17 cellular contexts compared by ENCODE assay signal in the genomic region with DNA sequence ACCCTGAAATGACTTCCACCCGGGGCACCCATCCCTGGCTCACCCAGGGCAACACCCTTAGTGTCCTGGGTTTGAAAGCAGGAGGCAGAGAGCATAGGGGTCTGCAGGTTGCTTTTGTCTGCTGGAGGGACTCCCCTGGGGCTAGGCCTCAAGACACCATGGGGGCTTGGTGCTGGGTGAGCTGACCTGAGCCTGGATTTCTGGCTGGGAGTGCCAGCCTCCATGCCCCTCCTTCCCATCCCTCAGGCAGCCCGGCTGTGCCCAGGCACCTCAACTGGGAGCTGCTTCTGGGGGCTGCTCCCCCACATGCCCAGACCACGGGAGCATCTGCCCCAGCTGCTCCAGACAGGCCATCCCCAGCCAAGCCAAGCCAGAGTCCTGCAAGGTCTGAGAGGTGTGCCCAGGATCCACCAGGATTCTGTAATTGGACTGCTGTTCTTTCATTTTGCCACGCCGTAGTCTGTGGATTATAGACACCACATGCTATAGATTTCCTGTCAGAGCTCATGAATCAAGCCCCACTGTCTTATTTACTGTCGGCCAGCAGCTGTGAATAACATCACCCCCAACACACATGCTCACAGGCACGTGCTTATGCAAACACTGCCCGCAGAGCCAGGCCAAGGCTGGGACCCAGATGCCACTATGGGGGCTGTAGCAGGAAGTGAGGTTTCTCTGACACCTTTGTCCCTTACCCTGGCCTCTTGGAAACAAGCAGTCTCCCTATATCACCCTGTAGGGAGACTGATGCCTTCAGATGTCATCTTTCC. TPM values are rescaled to one million over a fixed set of nuclear protein-coding genes. Genes with fewer than 3 reads are reported as not detected.
DNase-seq lines count a peak whose midpoint lies in the region; ATAC-seq, FAIRE-seq and TF ChIP-seq lines count a peak whose summit lies in the region.
"Had no signal": no experiment of that assay in that cellular context is flagged by ENCODE, and none has a peak within 500 bp of the region (broad histone marks: within the 10 kb centered on the region; RNA-seq: fewer than 3 reads in every experiment).

No MANE protein-coding gene starts in this region.

- no peak for TF ChIP-seq POLR2A in spleen (IDR thresholded peaks at IDR 0.05)

- H3K36me3 ChIP-seq in bronchial epithelial cell (ENCODE audit: control insufficient read depth, insufficient read depth, low read length) (no peaks in the 10 kb centered on the region), spleen (no peaks in the 10 kb centered on the region), tibial artery (no peaks in the 10 kb centered on the region)
- H3K36me3 ChIP-seq: adrenal gland, cardiac muscle cell, right atrium auricular region had no signal

- no peak overlapping the region for H3K4me3 ChIP-seq in bronchial epithelial cell (ENCODE audit: low read depth, low read length)
- H3K4me3 ChIP-seq in spleen = no peak overlapping the region
- H3K4me3 ChIP-seq in tibial artery = no peak overlapping the region
- H3K4me3 ChIP-seq: adrenal gland, cardiac muscle cell, right atrium auricular region had no signal

- TF ChIP-seq CTCF in bronchial epithelial cell (IDR thresholded peaks at IDR 0.05; ENCODE audit: insufficient read depth, low read length, severe bottlenecking) = no peak
- TF ChIP-seq CTCF in spleen (IDR thresholded peaks at IDR 0.05 in 8 of 11, conservative IDR thresholded peaks at IDR 0.05 in 3 of 11) = no peak
- TF ChIP-seq CTCF in tibial artery (IDR thresholded peaks at IDR 0.05) = no peak

- H3K9me3 Mint-ChIP-seq in activated naive CD8-positive, alpha-beta T cell treated with anti-CD3 and anti-CD28 coated beads, Interleukin-2, amount 50 U/mL, for 24 hours = no peaks in the 10 kb centered on the region
- H3K9me3 Mint-ChIP-seq: activated T-helper 2 cell treated with anti-CD3 and anti-CD28 coated beads, Interferon-gamma antibody, Interleukin-2, Interleukin-4, amounts not matched to agents 10 μg/mL and 5 μg/mL and 100 μg/mL, durations not matched to agents 14 hours and 24 hours and 36 hours had no signal

- peak; percentile 13 for FAIRE-seq in bronchial epithelial cell (lab: Jason Lieb, UNC)
- FAIRE-seq: keratinocyte, urothelium cell line had no signal

- intact Hi-C loops in spleen (cut with DNase I; ENCODE audit: low total_unique reads) (no loop called here), tibial artery (cut with DNase I; ENCODE audit: low total_unique reads) (no loop called here)

- DNase-seq in NCI-H345 (lab: John Stamatoyannopoulos, UW) = peak; percentile 60
- DNase-seq in NCI-H345 treated with DMSO at 0.1 percent for 48 hours (lab: John Stamatoyannopoulos, UW; ENCODE audit: unreplicated experiment) = no peak
- peak; percentile 31 for DNase-seq in NCI-H510A treated with DMSO at 0.1 percent for 48 hours (lab: John Stamatoyannopoulos, UW)
- no peak for DNase-seq in bronchial epithelial cell (ENCODE audit: low read depth)
- peak; percentile 58 for DNase-seq in spleen
- no peak for DNase-seq in effector CD8-positive, alpha-beta T cell (lab: John Stamatoyannopoulos, UW)
- DNase-seq in activated naive CD8-positive, alpha-beta T cell treated with anti-CD3 and anti-CD28 coated beads, Interleukin-2, amount 50 U/mL, for 24 hours = no peak
- no peak for DNase-seq in tibial artery
- DNase-seq: adrenal gland, NCI-H2029 treated with DMSO at 0.1 percent for 48 hours, Right ventricle myocardium superior, T-helper 2 cell had no signal

- ATAC-seq in activated naive CD8-positive, alpha-beta T cell treated with anti-CD3 and anti-CD28 coated beads, Interleukin-2, amount 50 U/mL, for 24 hours = no peak

- H3K27me3 ChIP-seq in bronchial epithelial cell (ENCODE audit: control insufficient read depth, insufficient read depth, low read length) (peaks cover 1% of the 10 kb centered on the region), spleen (replicated peaks in 1 of 7) (peaks cover 0 to 16% (median 0%) of the 10 kb centered on the region in 7 donors), tibial artery (peaks cover 0 to 3% of the 10 kb centered on the region in 2 donors)
- H3K27me3 ChIP-seq: adrenal gland, right atrium auricular region had no signal

- peaks cover 4% of the 10 kb centered on the region for H3K27me3 Mint-ChIP-seq in activated naive CD8-positive, alpha-beta T cell treated with anti-CD3 and anti-CD28 coated beads, Interleukin-2, amount 50 U/mL, for 24 hours

- no peaks in the 10 kb centered on the region for H3K4me1 Mint-ChIP-seq in activated naive CD8-positive, alpha-beta T cell treated with anti-CD3 and anti-CD28 coated beads, Interleukin-2, amount 50 U/mL, for 24 hours

- WGBS in spleen, 5 donors = 61 to 75% (median 68%) methylated on average over 6 to 8 of the region's 8 CpGs

- H3K9me3 ChIP-seq in spleen (peaks cover 0 to 8% (median 0%) of the 10 kb centered on the region in 8 donors), tibial artery (peaks cover 0 to 4% (median 0%) of the 10 kb centered on the region in 3 donors)
- H3K9me3 ChIP-seq: adrenal gland, right atrium auricular region had no signal

- no peak overlapping the region for H3K4me3 Mint-ChIP-seq in activated naive CD8-positive, alpha-beta T cell treated with anti-CD3 and anti-CD28 coated beads, Interleukin-2, amount 50 U/mL, for 24 hours

- H3K36me3 Mint-ChIP-seq in activated naive CD8-positive, alpha-beta T cell treated with anti-CD3 and anti-CD28 coated beads, Interleukin-2, amount 50 U/mL, for 24 hours (ENCODE audit: low read depth) = no peaks in the 10 kb centered on the region

- H3K27ac Mint-ChIP-seq in activated naive CD8-positive, alpha-beta T cell treated with anti-CD3 and anti-CD28 coated beads, Interleukin-2, amount 50 U/mL, for 24 hours = no peak overlapping the region
- H3K27ac Mint-ChIP-seq: activated T-helper 2 cell treated with anti-CD3 and anti-CD28 coated beads, Interferon-gamma antibody, Interleukin-2, Interleukin-4, amounts not matched to agents 10 μg/mL and 5 μg/mL and 100 μg/mL, durations not matched to agents 14 hours and 24 hours and 36 hours had no signal

- H3K4me1 ChIP-seq in spleen (peaks cover 0 to 10% (median 4%) of the 10 kb centered on the region in 6 donors), tibial artery (no peaks in the 10 kb centered on the region)
- H3K4me1 ChIP-seq: adrenal gland had no signal

- H3K27ac ChIP-seq in spleen = no peak overlapping the region
- H3K27ac ChIP-seq in tibial artery = no peak overlapping the region
- H3K27ac ChIP-seq: adrenal gland, cardiac muscle cell, right atrium auricular region had no signal

RNA-seq across cellular contexts. Expression of a gene that starts 29.4 kb away (rescaled TPM):
- not detected in 2 replicates for total RNA-seq in bronchial epithelial cell
- 1 to 10 TPM in 2 of 7 donors, under 1 TPM in 4, not detected in 1; 0.40 to 1.1 (median 0.93) TPM for total RNA-seq in spleen
- polyA plus RNA-seq in spleen = under 1 TPM; 0.10 to 0.21 (median 0.17) TPM

Comparison
In these comparisons a context has a peak if more than half of its experiments do, and no peak if none do; other contexts are left out.
1. DNase-seq: peak in NCI-H345 (single experiment), NCI-H510A treated with DMSO at 0.1 percent for 48 hours (single experiment) and spleen (single experiment); none in NCI-H345 treated with DMSO at 0.1 percent for 48 hours (single experiment), bronchial epithelial cell (single experiment), effector CD8-positive, alpha-beta T cell (single experiment), activated naive CD8-positive, alpha-beta T cell treated with anti-CD3 and anti-CD28 coated beads, Interleukin-2, amount 50 U/mL, for 24 hours (single experiment) and tibial artery (0 of 2).